ENCODE assay signal across 8 cellular contexts in the genomic region with DNA sequence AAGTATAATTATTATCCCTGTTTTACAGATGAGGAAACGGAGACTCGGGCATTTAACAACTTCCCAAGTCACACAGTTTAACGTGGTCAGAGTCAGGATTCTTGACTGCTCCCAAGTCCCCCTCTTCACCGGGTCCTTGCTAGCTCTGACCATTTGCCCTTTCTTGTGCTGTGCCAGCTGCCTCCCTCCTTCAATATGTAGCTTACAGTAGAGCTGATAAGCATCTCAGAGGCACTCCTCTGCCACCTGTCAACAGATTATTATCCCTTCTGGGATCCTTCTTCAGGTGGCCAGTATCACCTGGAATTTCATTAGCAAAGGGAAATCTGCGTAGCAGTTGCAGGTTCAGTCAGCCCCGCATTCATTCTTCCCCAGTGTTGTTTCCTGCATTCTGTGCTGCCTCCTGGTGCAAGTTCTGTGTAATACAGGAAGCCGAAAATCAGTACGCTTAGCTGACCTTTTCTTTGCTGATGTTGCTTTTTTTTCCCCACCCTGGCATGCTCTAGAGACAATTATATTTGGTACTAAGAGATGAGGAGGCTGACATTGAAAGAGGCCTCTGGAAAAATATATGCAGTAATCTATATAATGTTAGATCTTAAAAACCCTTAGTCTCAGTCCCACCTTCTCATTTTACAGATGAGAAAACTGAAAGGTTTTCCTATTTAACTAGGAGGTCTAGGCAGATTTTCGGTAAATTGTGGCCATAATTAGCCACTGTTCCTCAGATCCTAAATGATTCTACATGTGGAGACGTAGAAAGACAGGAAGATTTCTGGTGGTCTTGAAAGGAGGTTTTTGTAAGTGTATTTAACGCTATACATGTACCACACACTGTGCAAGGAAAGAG. TPM values are rescaled to one million over a fixed set of nuclear protein-coding genes. Genes with fewer than 3 reads are reported as not detected.
DNase-seq lines count a peak whose midpoint lies in the region; ATAC-seq, FAIRE-seq and TF ChIP-seq lines count a peak whose summit lies in the region.

No MANE protein-coding gene starts in this region.

- H3K27me3 ChIP-seq in GM06990 (replicated peaks; ENCODE audit: control insufficient read depth, insufficient read depth, low read length) (no peaks in the 10 kb centered on the region), KMS-11 (ENCODE audit: insufficient read depth, low read depth) (no peaks in the 10 kb centered on the region)

- no peak overlapping the region for H3K9ac ChIP-seq in KMS-11

- peaks cover 52% of the 10 kb centered on the region for H3K36me3 Mint-ChIP-seq in brain

- no peaks in the 10 kb centered on the region for H3K9me3 Mint-ChIP-seq in brain

- no peak for ATAC-seq in HG03469 (IDR thresholded peaks at IDR 0.05; ENCODE audit: unreplicated experiment)

- H3K4me3 ChIP-seq in GM06990 (replicated peaks; ENCODE audit: low read depth, low read length): no peak overlapping the region
- H3K4me3 ChIP-seq in KMS-11 (IDR thresholded peaks at IDR 0.05; ENCODE audit: insufficient read depth, low read depth, low read length): no peak overlapping the region

- DNase-seq in GM06990 (ENCODE audit: extremely low read depth, insufficient read length): no peak
- peak; percentile 34 for DNase-seq in SW480 (ENCODE audit: low spot score)
- DNase-seq in islet precursor cell: peak; percentile 80
- DNase-seq in stimulated activated CD4-positive, alpha-beta T cell treated with anti-CD3 and anti-CD28 coated beads, Interleukin-4, amount 100 ng/mL, for 24 hours: peak; percentile 49

- no peak overlapping the region for H3K27ac ChIP-seq in KMS-11

- no peak overlapping the region for H3K4me2 ChIP-seq in KMS-11

- no peak overlapping the region for H2AFZ ChIP-seq in KMS-11 (ENCODE audit: low read depth)

- FAIRE-seq in A204.1 (lab: Jason Lieb, UNC): peak; percentile 23

- H3K27ac Mint-ChIP-seq in brain: peak overlapping the region in 3 of 5 experiments; percentile 33 to 67 (median 56)

- TF ChIP-seq CTCF in GM06990 (IDR thresholded peaks at IDR 0.05; ENCODE audit: insufficient read depth, low read length, poor library complexity, severe bottlenecking): peak; percentile 80
- TF ChIP-seq CTCF in KMS-11 (conservative IDR thresholded peaks at IDR 0.05; ENCODE audit: low read depth, low read length): peak; percentile 80
- TF ChIP-seq CTCF in brain (conservative IDR thresholded peaks at IDR 0.05): peak; percentile 73 to 74

- no peak overlapping the region for H3K4me3 Mint-ChIP-seq in brain

- H3K4me1 ChIP-seq in KMS-11 (ENCODE audit: low read depth, poor library complexity, severe bottlenecking): no peaks in the 10 kb centered on the region

- H3K27me3 Mint-ChIP-seq in brain: no peaks in the 10 kb centered on the region

- no peaks in the 10 kb centered on the region for H4K20me1 ChIP-seq in KMS-11 (ENCODE audit: insufficient read depth)

- H3K4me1 Mint-ChIP-seq in brain: peaks cover under 1% of the 10 kb centered on the region

- no peaks in the 10 kb centered on the region for H3K79me2 ChIP-seq in KMS-11 (ENCODE audit: insufficient read depth, low read depth)

- H3K36me3 ChIP-seq in GM06990 (ENCODE audit: control insufficient read depth, insufficient read depth, low read length) (no peaks in the 10 kb centered on the region; the same call in none of the 2 replicates), KMS-11 (ENCODE audit: insufficient read depth) (no peaks in the 10 kb centered on the region)

RNA-seq across cellular contexts. Expression of a gene that starts 24.8 kb away (rescaled TPM):
- 14.9 TPM for polyA plus RNA-seq in brain (ENCODE audit: insufficient read depth, low read depth, low replicate concordance)

RNA-seq across cellular contexts. Expression of a gene that starts 38.7 kb away (rescaled TPM):
- 20.4 TPM for polyA plus RNA-seq in brain (ENCODE audit: insufficient read depth, low read depth, low replicate concordance)

RNA-seq across cellular contexts. Expression of a gene that starts 53.3 kb away (rescaled TPM):
- polyA plus RNA-seq in brain (ENCODE audit: insufficient read depth, low read depth, low replicate concordance): 11.0 TPM
